ENCODE assay signal across 8 cellular contexts in the genomic region with DNA sequence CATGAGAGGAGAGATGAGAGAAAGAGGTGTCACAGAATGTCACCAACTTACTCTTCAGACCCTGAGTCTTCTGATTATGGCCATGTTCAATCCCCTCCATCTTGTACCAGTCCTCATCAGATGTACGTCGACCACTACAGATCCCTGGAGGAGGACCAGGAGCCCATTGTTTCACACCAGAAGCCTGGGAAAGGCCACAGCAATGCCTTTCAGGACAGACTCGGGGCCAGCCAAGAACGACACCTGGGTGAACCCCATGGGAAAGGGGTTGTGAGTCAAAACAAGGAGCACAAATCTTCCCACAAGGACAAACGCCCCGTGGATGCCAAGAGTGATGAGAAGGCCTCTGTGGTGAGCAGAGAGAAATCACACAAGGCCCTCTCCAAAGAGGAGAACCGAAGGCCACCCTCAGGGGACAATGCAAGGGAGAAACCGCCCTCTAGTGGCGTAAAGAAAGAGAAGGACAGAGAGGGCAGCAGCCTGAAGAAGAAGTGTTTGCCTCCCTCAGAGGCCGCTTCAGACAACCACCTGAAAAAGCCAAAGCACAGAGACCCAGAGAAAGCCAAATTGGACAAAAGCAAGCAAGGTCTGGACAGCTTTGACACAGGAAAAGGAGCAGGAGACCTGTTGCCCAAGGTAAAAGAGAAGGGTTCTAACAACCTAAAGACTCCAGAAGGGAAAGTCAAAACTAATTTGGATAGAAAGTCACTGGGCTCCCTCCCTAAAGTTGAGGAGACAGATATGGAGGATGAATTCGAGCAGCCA. TPM values are rescaled to one million over a fixed set of nuclear protein-coding genes. Genes with fewer than 3 reads are reported as not detected.
DNase-seq lines count a peak whose midpoint lies in the region; ATAC-seq, FAIRE-seq and TF ChIP-seq lines count a peak whose summit lies in the region.

No MANE protein-coding gene starts in this region.

- H3K27me3 ChIP-seq in DND-41 (ENCODE audit: insufficient read depth, low read length, poor library complexity) = no peaks in the 10 kb centered on the region
- no peaks in the 10 kb centered on the region for H3K27me3 ChIP-seq in testis

- peaks cover 34% of the 10 kb centered on the region for H4K20me1 ChIP-seq in DND-41 (ENCODE audit: insufficient read depth, low read length)

- no peak overlapping the region for H3K4me2 ChIP-seq in DND-41 (ENCODE audit: insufficient read depth, low read length)

- no peak overlapping the region for H3K4me3 ChIP-seq in DND-41 (ENCODE audit: low read depth in 1 of 2, low read length in 2 of 2)
- no peak overlapping the region for H3K4me3 ChIP-seq in kidney (ENCODE audit: low read length in 2 of 2)
- no peak overlapping the region for H3K4me3 ChIP-seq in testis

- H3K9me3 ChIP-seq in DND-41 (ENCODE audit: insufficient read depth, low read length, severe bottlenecking) (no peaks in the 10 kb centered on the region), kidney (ENCODE audit: control insufficient read depth in 1 of 2, low read length in 2 of 2) (no peaks in the 10 kb centered on the region), testis (no peaks in the 10 kb centered on the region)

- FAIRE-seq in kidney (lab: Jason Lieb, UNC) = no peak

- no peak overlapping the region for H2AFZ ChIP-seq in DND-41 (ENCODE audit: low read depth, low read length)

- intact Hi-C loops in kidney (cut with DNase I) (no loop called here), testis (cut with DNase I; ENCODE audit: low total_unique reads) (no loop called here)

- TF ChIP-seq CTCF in DND-41 (IDR thresholded peaks at IDR 0.05; ENCODE audit: borderline replicate concordance, extremely low read depth, low read length, poor library complexity, severe bottlenecking) = peak; percentile 76
- peak; percentile 54 for TF ChIP-seq CTCF in kidney (IDR thresholded peaks at IDR 0.05; ENCODE audit: borderline replicate concordance, extremely low read depth, insufficient read depth)
- TF ChIP-seq CTCF in testis (IDR thresholded peaks at IDR 0.05) = peak in 2 of 3 experiments; percentile 26 to 53

- H3K27ac ChIP-seq in DND-41 (ENCODE audit: low read length) (no peak overlapping the region), kidney (ENCODE audit: low read depth in 2 of 2, low read length in 2 of 2) (no peak overlapping the region), testis (no peak overlapping the region)

- H3K4me1 ChIP-seq in DND-41 (ENCODE audit: insufficient read depth, low read length) (peaks cover 9% of the 10 kb centered on the region; the same call in 1 of the 2 replicates), kidney (ENCODE audit: control insufficient read depth in 1 of 2, insufficient read depth in 1 of 2, low read depth in 1 of 2, low read length in 2 of 2) (no peaks in the 10 kb centered on the region), testis (no peaks in the 10 kb centered on the region)

- peak; percentile 52 for DNase-seq in DND-41
- peak; percentile 56 for DNase-seq in RPMI7951 (ENCODE audit: low read depth)
- DNase-seq in astrocyte of the hippocampus (ENCODE audit: low read depth, low spot score) = peak; percentile 69
- no peak for DNase-seq in kidney
- DNase-seq in testis = peak; percentile 51

- no peak overlapping the region for H3K9ac ChIP-seq in DND-41 (ENCODE audit: low read depth, low read length)
- H3K9ac ChIP-seq in kidney (ENCODE audit: low read length in 2 of 2) = no peak overlapping the region

- no peak for TF ChIP-seq POLR2A in testis (IDR thresholded peaks at IDR 0.05)

- 61 to 83% methylated on average over 9 to 11 of the region's 11 CpGs for WGBS in testis, 2 donors

- peaks cover 49% of the 10 kb centered on the region for H3K79me2 ChIP-seq in DND-41 (ENCODE audit: insufficient read depth, low read length)

- H3K36me3 ChIP-seq in DND-41 (ENCODE audit: insufficient read depth, low read length) (peaks cover 81% of the 10 kb centered on the region), kidney (ENCODE audit: control insufficient read depth in 1 of 2, insufficient read depth in 2 of 2, low read length in 2 of 2) (peaks cover 47 to 64% of the 10 kb centered on the region in 2 donors), testis (ENCODE audit: low read depth, missing control alignments) (peaks cover 4% of the 10 kb centered on the region)

- peak; percentile 88 for ATAC-seq in DND-41 (ENCODE audit: insufficient read depth, low read depth)
- ATAC-seq in HG03442 (IDR thresholded peaks at IDR 0.05; ENCODE audit: unreplicated experiment) = peak; percentile 49
- no peak for ATAC-seq in GM18498 (IDR thresholded peaks at IDR 0.05; ENCODE audit: unreplicated experiment)
- no peak for ATAC-seq in GM21825 (IDR thresholded peaks at IDR 0.05; ENCODE audit: unreplicated experiment)

RNA-seq across cellular contexts. Expression of gene ELOA, which starts 8.0 kb away (rescaled TPM):
- 48.9 and 57.0 TPM in 2 replicates for total RNA-seq in RPMI7951 (2014; rRNA removed; shearing (Covaris generic))
- total RNA-seq in kidney (39.1 TPM), testis (10 to 100 TPM; 38.7 to 41.9 TPM)
- polyA plus RNA-seq in kidney (ENCODE audit: insufficient read depth, low read depth, low replicate concordance) (13.7 TPM), testis (ENCODE audit: insufficient read depth, low read depth, low replicate concordance) (51.3 TPM)

RNA-seq across cellular contexts. Expression of gene PITHD1, which starts 27.0 kb away (rescaled TPM):
- total RNA-seq in RPMI7951 (2014; rRNA removed; shearing (Covaris generic)) = 42.3 and 47.0 TPM in 2 replicates
- total RNA-seq in kidney (40.4 TPM), testis (10 to 100 TPM; 83.7 to 89.9 TPM)
- polyA plus RNA-seq in kidney (ENCODE audit: insufficient read depth, low read depth, low replicate concordance) (57.7 TPM), testis (ENCODE audit: insufficient read depth, low read depth, low replicate concordance) (99.3 TPM)

RNA-seq across cellular contexts. Expression of gene LYPLA2, which starts 39.7 kb away (rescaled TPM):
- 62.6 and 74.3 TPM in 2 replicates for total RNA-seq in RPMI7951 (2014; rRNA removed; shearing (Covaris generic))
- total RNA-seq in kidney (71.3 TPM), testis (10 to 100 TPM; 46.5 to 47.8 TPM)
- polyA plus RNA-seq in kidney (ENCODE audit: insufficient read depth, low read depth, low replicate concordance) (133 TPM), testis (ENCODE audit: insufficient read depth, low read depth, low replicate concordance) (36.1 TPM)

RNA-seq across cellular contexts. Expression of gene GALE, which starts 49.3 kb away (rescaled TPM):
- 58.3 and 67.8 TPM in 2 replicates for total RNA-seq in RPMI7951 (2014; rRNA removed; shearing (Covaris generic))
- total RNA-seq in kidney (68.1 TPM), testis (10 to 100 TPM; 23.2 to 26.1 TPM)
- polyA plus RNA-seq in kidney (ENCODE audit: insufficient read depth, low read depth, low replicate concordance) (73.7 TPM), testis (ENCODE audit: insufficient read depth, low read depth, low replicate concordance) (18.7 TPM)

RNA-seq across cellular contexts. Expression of gene RPL11, which starts 59.6 kb away (rescaled TPM):
- total RNA-seq in RPMI7951 (2014; rRNA removed; shearing (Covaris generic)) = 1,145 and 1,398 TPM in 2 replicates
- total RNA-seq in kidney (829 TPM), testis (100 to 1,000 TPM; 308 to 532 TPM)
- polyA plus RNA-seq in kidney (ENCODE audit: insufficient read depth, low read depth, low replicate concordance) (2,056 TPM), testis (ENCODE audit: insufficient read depth, low read depth, low replicate concordance) (1,029 TPM)

Comparison
In these comparisons a context has a peak if more than half of its experiments do, and no peak if none do; other contexts are left out.
1. ATAC-seq: peak in DND-41 (single experiment) and HG03442 (single experiment); none in GM18498 (single experiment) and GM21825 (single experiment).
2. Peak in every context shown above with its lines, with median percentiles within 50 percentile points of each other: CTCF ChIP-seq.